Comparison of ENCODE assay signal across 25 cellular contexts in genomic region chr11:107494036-107494435, GRCh38.
"Had no signal": no experiment of that assay in that cellular context is flagged by ENCODE, and none has a peak within 500 bp of the region (broad histone marks: within the 10 kb centered on the region; RNA-seq: fewer than 3 reads in every experiment).

No MANE protein-coding gene starts in this region.

- H3K27me3 ChIP-seq: ascending aorta had no signal

- H3K36me3 Mint-ChIP-seq: brain had no signal

- H3K9me3 Mint-ChIP-seq: activated CD4-positive, alpha-beta memory T cell treated with anti-CD3 and anti-CD28 coated beads for 36 hours; activated naive CD8-positive, alpha-beta T cell treated with anti-CD3 and anti-CD28 coated beads, Interleukin-2, amount 50 U/mL, for 24 hours; activated T-cell treated with anti-CD3 and anti-CD28 coated beads, Interleukin-2, amount 50 U/mL, for 4 hours; central memory CD8-positive, alpha-beta T cell had no signal

- H3K36me3 ChIP-seq: ascending aorta had no signal

- H3K27ac Mint-ChIP-seq: activated CD4-positive, alpha-beta memory T cell treated with anti-CD3 and anti-CD28 coated beads for 36 hours; activated CD4-positive, alpha-beta T cell treated with anti-CD3 and anti-CD28 coated beads, Interleukin-2, amount 10 ng/mL, durations not matched to agents 7 days and 5 days; activated naive CD4-positive, alpha-beta T cell treated with anti-CD3 and anti-CD28 coated beads, Interleukin-2, amount 50 U/mL, for 72 hours; activated naive CD8-positive, alpha-beta T cell treated with anti-CD3 and anti-CD28 coated beads, Interleukin-2, amount 50 U/mL, for 24 hours; brain had no signal

- H3K27ac ChIP-seq: ascending aorta, VCaP had no signal

- H3K4me1 Mint-ChIP-seq: activated CD4-positive, alpha-beta T cell treated with anti-CD3 and anti-CD28 coated beads, Interleukin-2, amount 10 ng/mL, durations not matched to agents 7 days and 5 days; activated naive CD8-positive, alpha-beta T cell treated with anti-CD3 and anti-CD28 coated beads, Interleukin-2, amount 50 U/mL, for 24 hours; central memory CD8-positive, alpha-beta T cell had no signal

- H3K4me1 ChIP-seq: ascending aorta had no signal

- H3K4me3 Mint-ChIP-seq: activated CD4-positive, alpha-beta memory T cell treated with anti-CD3 and anti-CD28 coated beads for 36 hours; activated CD4-positive, alpha-beta T cell treated with anti-CD3 and anti-CD28 coated beads, Interleukin-2, amount 10 ng/mL, durations not matched to agents 7 days and 5 days; activated naive CD8-positive, alpha-beta T cell treated with anti-CD3 and anti-CD28 coated beads, Interleukin-2, amount 50 U/mL, for 24 hours; activated T-cell treated with anti-CD3 and anti-CD28 coated beads, Interleukin-2, amount 50 U/mL, for 4 hours; brain; central memory CD8-positive, alpha-beta T cell had no signal

- DNase-seq: activated CD4-positive, alpha-beta memory T cell treated with anti-CD3 and anti-CD28 coated beads for 36 hours; activated CD4-positive, alpha-beta T cell treated with anti-CD3 and anti-CD28 coated beads, Interleukin-2, amount 10 ng/mL, durations not matched to agents 7 days and 5 days; activated CD4-positive, CD25-positive, alpha-beta regulatory T cell; activated CD8-positive, alpha-beta memory T cell treated with anti-CD3 and anti-CD28 coated beads for 24 hours; activated effector memory CD4-positive, alpha-beta T cell treated with anti-CD3 and anti-CD28 coated beads, Interleukin-2, amount 50 U/mL, for 16 hours; activated naive CD4-positive, alpha-beta T cell treated with Interleukin-2 at 50 U/mL for 16 hours; activated naive CD8-positive, alpha-beta T cell treated with anti-CD3 and anti-CD28 coated beads, Interleukin-2, amount 50 U/mL, for 24 hours; activated T-cell treated with anti-CD3 and anti-CD28 coated beads, Interleukin-2, amount 50 U/mL, for 4 hours; amniotic stem cell; Kasumi-1; NCI-H1105 treated with DMSO at 0.1 percent for 48 hours; NCI-H1694; NCI-H2029; NCI-H2107; NCI-H226; NCI-H526; NCI-H82; SHP77 treated with DMSO at 0.1 percent for 48 hours; T-helper 2 cell had no signal

- H3K9me3 ChIP-seq: ascending aorta had no signal

- H3K4me3 ChIP-seq: ascending aorta, K562 had no signal

- H3K27me3 Mint-ChIP-seq: activated CD4-positive, alpha-beta memory T cell treated with anti-CD3 and anti-CD28 coated beads for 36 hours; activated naive CD8-positive, alpha-beta T cell treated with anti-CD3 and anti-CD28 coated beads, Interleukin-2, amount 50 U/mL, for 24 hours had no signal
